In the genomic region with DNA sequence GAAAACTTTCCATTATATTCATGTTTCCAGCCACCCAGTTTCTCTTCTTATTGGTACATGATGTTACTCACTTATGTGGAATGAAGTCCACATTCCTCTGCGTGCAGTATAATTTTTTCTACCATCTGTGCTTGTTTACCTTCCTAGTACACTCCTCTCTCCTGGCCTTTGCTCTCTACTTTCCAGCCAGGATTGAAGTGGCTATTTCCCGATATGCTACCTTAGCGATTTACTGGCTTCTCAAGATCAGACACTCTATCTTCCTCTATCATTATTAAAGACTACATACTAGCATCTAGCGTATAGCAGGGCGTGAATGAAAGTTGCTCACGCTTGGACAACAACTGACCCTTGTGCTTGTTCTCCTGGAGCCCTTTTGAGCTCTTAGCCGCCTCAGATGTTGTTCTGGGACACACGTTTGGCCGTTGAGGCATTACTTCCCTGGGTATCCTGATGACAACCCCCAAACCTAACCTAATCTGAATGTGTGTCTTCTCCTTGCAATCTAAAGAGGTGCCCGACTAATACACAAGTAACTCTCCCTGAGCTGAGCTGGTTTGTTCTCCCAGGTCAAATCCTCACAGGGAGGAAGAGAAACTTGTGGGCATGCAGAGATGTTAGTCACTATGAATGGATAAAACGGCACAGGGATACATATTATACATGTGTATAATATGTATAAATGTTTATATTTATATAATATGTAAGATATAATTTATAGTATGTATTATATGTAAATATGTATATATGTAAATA, we compare ENCODE assay signal across 13 cellular contexts. TPM values are rescaled to one million over a fixed set of nuclear protein-coding genes. Genes with fewer than 3 reads are reported as not detected.
A peak's percentile ranks its signal among the peaks of the same experiment; 100 is the strongest.
DNase-seq lines count a peak whose midpoint lies in the region; ATAC-seq and TF ChIP-seq lines count a peak whose summit lies in the region.
"Had no signal": no experiment of that assay in that cellular context is flagged by ENCODE, and none has a peak within 500 bp of the region (broad histone marks: within the 10 kb centered on the region; RNA-seq: fewer than 3 reads in every experiment).

No MANE protein-coding gene starts in this region.

- no peak overlapping the region for H3K23ac ChIP-seq in IMR-90 (ENCODE audit: low read depth, low read length)

- in situ Hi-C loops in IMR-90 (cut with MboI; ENCODE audit: low sequenced_read_pairs) = no loop called here

- no peak for TF ChIP-seq RAD21 in IMR-90 (IDR thresholded peaks at IDR 0.05; ENCODE audit: low read length)

- peak; percentile 88 for ATAC-seq in IMR-90 (ENCODE audit: low read depth)
- no peak for ATAC-seq in GM19395 (IDR thresholded peaks at IDR 0.05; ENCODE audit: unreplicated experiment)
- ATAC-seq: effector memory CD8-positive, alpha-beta T cell; T-cell had no signal

- DNase-seq in AG09309 (ENCODE audit: low read depth) (peak; percentile 24), IMR-90 (peak; percentile 81), chondrocyte (ENCODE audit: low spot score) (no peak), lung microvascular endothelial cell (ENCODE audit: low read depth in 2 of 2) (peak; percentile 72 to 84), COR-L47 (lab: John Stamatoyannopoulos, UW) (no peak), NCI-H146 (lab: John Stamatoyannopoulos, UW) (no peak), D341Med (ENCODE audit: low spot score) (no peak)
- DNase-seq: effector memory CD8-positive, alpha-beta T cell; midbrain; NCI-H1694; T-cell had no signal

- H3K4ac ChIP-seq in IMR-90 (ENCODE audit: low read depth, low read length) = peak overlapping the region; percentile 56

- POLR2A ChIA-PET in IMR-90 (lab: Charles Lee; ENCODE audit: unreplicated experiment) = interaction anchor here (1.0 kb wide), 1 partner anchor 13 kb away, joined by 4 read pairs; a partner anchor contains a TSS

- peak overlapping the region; percentile 4 for H4K91ac ChIP-seq in IMR-90 (ENCODE audit: insufficient read depth, low read depth, low read length)

- H4K8ac ChIP-seq in IMR-90 (ENCODE audit: low read depth in 2 of 2, low read length in 2 of 2) = peak overlapping the region in 1 of 2 experiments; percentile 72; a peak in 2 of 4 replicates

- peaks cover 5% of the 10 kb centered on the region for H3K4me1 ChIP-seq in IMR-90 (ENCODE audit: control insufficient read depth, insufficient read depth, low read length)

- H2AK5ac ChIP-seq in IMR-90 (ENCODE audit: low read depth, low read length) = peak overlapping the region; percentile 64

- H3K9me1 ChIP-seq in IMR-90 (ENCODE audit: insufficient read depth, low read length) = peaks cover 4% of the 10 kb centered on the region

- peak overlapping the region; percentile 73 for H2BK120ac ChIP-seq in IMR-90 (ENCODE audit: low read depth, low read length)

- peak overlapping the region; percentile 80 for H2BK20ac ChIP-seq in IMR-90 (ENCODE audit: low read depth, low read length)

- peak overlapping the region; percentile 84 for H3K27ac Mint-ChIP-seq in chondrocyte (ENCODE audit: unreplicated experiment)
- H3K27ac Mint-ChIP-seq: activated T-helper 1 cell treated with anti-CD3 and anti-CD28 coated beads, Interleukin-12 subunit alpha, Interleukin-12 subunit beta, Interleukin-2, Interleukin-4 antibody, amounts not matched to agents 30 ng/mL and 10 ng/mL and 1 ng/mL, durations not matched to agents 14 hours and 24 hours and 36 hours; effector memory CD8-positive, alpha-beta T cell; T-cell had no signal

- no peaks in the 10 kb centered on the region for H3K27me3 Mint-ChIP-seq in chondrocyte (ENCODE audit: low read depth)
- H3K27me3 Mint-ChIP-seq: effector memory CD8-positive, alpha-beta T cell; T-cell had no signal

- TF ChIP-seq POLR2A in IMR-90 (IDR thresholded peaks at IDR 0.05; ENCODE audit: low read depth, low read length) = no peak

- CTCF ChIA-PET in IMR-90 (lab: Yijun Ruan, JAX) = interaction anchor here (1.4 to 1.8 kb wide), 3 partner anchors 13 to 32 kb away, joined by 5 to 9 read pairs (median 8); a partner anchor contains a TSS

- H3K14ac ChIP-seq in IMR-90 (replicated peaks; ENCODE audit: low read depth, low read length) = no peak overlapping the region

- no peak overlapping the region for H3K4me2 ChIP-seq in IMR-90 (ENCODE audit: low read depth, low read length)

- peaks cover 38% of the 10 kb centered on the region for H3K4me1 Mint-ChIP-seq in chondrocyte (ENCODE audit: low read depth)

- no peak overlapping the region for H3K56ac ChIP-seq in IMR-90 (ENCODE audit: extremely low read depth, insufficient read depth, low read length)

- no peak for TF ChIP-seq CTCF in AG09309 (IDR thresholded peaks at IDR 0.05; ENCODE audit: control insufficient read depth, insufficient read depth, low read depth, low read length, missing control alignments)
- no peak for TF ChIP-seq CTCF in IMR-90 (conservative IDR thresholded peaks at IDR 0.05; ENCODE audit: low read depth, low read length)
- no peak for TF ChIP-seq CTCF in chondrocyte (IDR thresholded peaks at IDR 0.05)

- dilution Hi-C loops in IMR-90 (cut with HindIII; ENCODE audit: low sequenced_read_pairs, unreplicated experiment) = no loop called here

- H2AFZ ChIP-seq in IMR-90 (replicated peaks; ENCODE audit: low read length, poor library complexity) = peak overlapping the region; percentile 78

- peak overlapping the region; percentile 4 for H2BK5ac ChIP-seq in IMR-90 (ENCODE audit: low read depth, low read length, poor library complexity, severe bottlenecking)

- H3K9me3 ChIP-seq in IMR-90 (ENCODE audit: control insufficient read depth, insufficient read depth, low read length) = no peaks in the 10 kb centered on the region

- H3K18ac ChIP-seq in IMR-90 (ENCODE audit: low read depth, low read length) = peak overlapping the region; percentile 65; the same call in 1 of the 2 replicates

- H3K9ac ChIP-seq in IMR-90 (ENCODE audit: low read depth, low read length) = no peak overlapping the region

- H3K27me3 ChIP-seq in IMR-90 (ENCODE audit: control insufficient read depth, insufficient read depth, low read length) = no peaks in the 10 kb centered on the region

- H3K4me3 Mint-ChIP-seq in chondrocyte (ENCODE audit: unreplicated experiment) = peak overlapping the region; percentile 30
- H3K4me3 Mint-ChIP-seq: activated T-helper 1 cell treated with anti-CD3 and anti-CD28 coated beads, Interleukin-12 subunit alpha, Interleukin-12 subunit beta, Interleukin-2, Interleukin-4 antibody, amounts not matched to agents 30 ng/mL and 10 ng/mL and 1 ng/mL, durations not matched to agents 14 hours and 24 hours and 36 hours; effector memory CD8-positive, alpha-beta T cell; T-cell had no signal

- WGBS in IMR-90 (ENCODE audit: extremely low coverage in 2 of 2, insufficient read length in 1 of 2), 2 experiments = 96% methylated on average over 8 of the region's 11 CpGs; no CpG with 5 or more reads in 1 of the 2 experiments

- H3K27ac ChIP-seq in IMR-90 (ENCODE audit: insufficient read depth, low read length) = no peak overlapping the region

- H4K20me1 ChIP-seq in IMR-90 (ENCODE audit: insufficient read depth, low read length) = no peaks in the 10 kb centered on the region

- H3K36me3 ChIP-seq in IMR-90 (ENCODE audit: control insufficient read depth, insufficient read depth, low read length) = no peaks in the 10 kb centered on the region

- H3K79me1 ChIP-seq in IMR-90 (ENCODE audit: low read depth in 1 of 2, low read length in 2 of 2) = no peaks in the 10 kb centered on the region

- peak overlapping the region; percentile 77; the same call in 1 of the 3 replicates for H2BK15ac ChIP-seq in IMR-90 (ENCODE audit: low read depth, low read length)

- H3K36me3 Mint-ChIP-seq in chondrocyte (ENCODE audit: low read depth) = no peaks in the 10 kb centered on the region
- H3K36me3 Mint-ChIP-seq: T-cell had no signal

- H3K4me3 ChIP-seq in AG09309 (ENCODE audit: control insufficient read depth, low read depth, low read length) (no peak overlapping the region), IMR-90 (ENCODE audit: insufficient read depth, low read depth, low read length) (no peak overlapping the region)

- peak overlapping the region; percentile 57 for H2AK9ac ChIP-seq in IMR-90 (replicated peaks; ENCODE audit: low read depth, low read length, poor library complexity)

- no peak overlapping the region for H4K5ac ChIP-seq in IMR-90 (ENCODE audit: low read depth, low read length)

- intact Hi-C loops in IMR-90 (cut with micrococcal nuclease) = no loop called here

- peaks cover 4% of the 10 kb centered on the region for H3K9me3 Mint-ChIP-seq in chondrocyte (ENCODE audit: low read depth)
- H3K9me3 Mint-ChIP-seq: activated T-helper 1 cell treated with anti-CD3 and anti-CD28 coated beads, Interleukin-12 subunit alpha, Interleukin-12 subunit beta, Interleukin-2, Interleukin-4 antibody, amounts not matched to agents 30 ng/mL and 10 ng/mL and 1 ng/mL, durations not matched to agents 14 hours and 24 hours and 36 hours; T-cell had no signal

- BruUV-seq in IMR-90 (replicated peaks; lab: Mats Ljungman, UMichigan) = no TSS peak

TF ChIP-seq in IMR-90, 13 proteins besides CTCF, POLR2A, EP300 and RAD21 (continues in another document):
- TF ChIP-seq MAFK (IDR thresholded peaks at IDR 0.05; ENCODE audit: low read depth, low read length) (no peak), SMC3 (IDR thresholded peaks at IDR 0.05; ENCODE audit: low read depth, low read length) (no peak), MAZ (IDR thresholded peaks at IDR 0.05; ENCODE audit: borderline replicate concordance, low read depth, low read length) (no peak), MXI1 (IDR thresholded peaks at IDR 0.05; ENCODE audit: borderline replicate concordance, low read depth, low read length) (no peak)

RNA-seq across cellular contexts. Expression of a gene that starts 13.4 kb away (rescaled TPM):
- total RNA-seq in IMR-90 (2012; rRNA removed) (0.36 and 0.56 TPM in 2 replicates), chondrocyte (18.6 to 21.3 TPM (median 19.5 TPM) in 3 replicates), lung microvascular endothelial cell (8.5 and 16.5 TPM in 2 replicates)
- 2.6 TPM in 2 replicates for polyA plus RNA-seq in IMR-90 (2012; rRNA removed)
- polyA plus RNA-seq in IMR-90 (2012; cell fraction: cytosol; rRNA removed) = 0.71 and 3.2 TPM in 2 replicates
- polyA plus RNA-seq in IMR-90 (2012; cell fraction: nucleus; rRNA removed; ENCODE audit: low replicate concordance) = 8.2 and 12.5 TPM in 2 replicates
- total RNA-seq: activated T-helper 1 cell treated with anti-CD3 and anti-CD28 coated beads, Interleukin-12 subunit alpha, Interleukin-12 subunit beta, Interleukin-2, Interleukin-4 antibody, amounts not matched to agents 30 ng/mL and 10 ng/mL and 1 ng/mL, durations not matched to agents 14 hours and 24 hours and 36 hours had no signal

RNA-seq across cellular contexts. Expression of a gene that starts 44.6 kb away (rescaled TPM):
- total RNA-seq in IMR-90 (2012; rRNA removed) (under 0.01 and 0.18 TPM in 2 replicates), chondrocyte (2.0 to 3.5 TPM (median 3.4 TPM) in 3 replicates), lung microvascular endothelial cell (44.2 and 92.7 TPM in 2 replicates)
- polyA plus RNA-seq in IMR-90 (2012; rRNA removed) = 0.06 and 0.07 TPM in 2 replicates
- polyA plus RNA-seq in IMR-90 (2012; cell fraction: cytosol; rRNA removed) = 0.05 and 0.08 TPM in 2 replicates
- polyA plus RNA-seq in IMR-90 (2012; cell fraction: nucleus; rRNA removed; ENCODE audit: low replicate concordance) = 0.03 and 0.05 TPM in 2 replicates

RNA-seq across cellular contexts. Expression of a gene that starts 52.0 kb away (rescaled TPM):
- total RNA-seq in IMR-90 (2012; rRNA removed) (0.18 and 0.28 TPM in 2 replicates), chondrocyte (2.5 to 5.4 TPM (median 2.8 TPM) in 3 replicates), lung microvascular endothelial cell (0.99 and 2.2 TPM in 2 replicates)
- polyA plus RNA-seq in IMR-90 (2012; rRNA removed) = 0.55 and 0.72 TPM in 2 replicates
- 0.05 and 0.16 TPM in 2 replicates for polyA plus RNA-seq in IMR-90 (2012; cell fraction: cytosol; rRNA removed)
- polyA plus RNA-seq in IMR-90 (2012; cell fraction: nucleus; rRNA removed; ENCODE audit: low replicate concordance) = 0.09 and 0.33 TPM in 2 replicates
- total RNA-seq: activated T-helper 1 cell treated with anti-CD3 and anti-CD28 coated beads, Interleukin-12 subunit alpha, Interleukin-12 subunit beta, Interleukin-2, Interleukin-4 antibody, amounts not matched to agents 30 ng/mL and 10 ng/mL and 1 ng/mL, durations not matched to agents 14 hours and 24 hours and 36 hours had no signal

Comparison
In these comparisons a context has a peak if more than half of its experiments do, and no peak if none do; other contexts are left out.
1. DNase-seq: peak in AG09309 (single experiment), IMR-90 (single experiment) and lung microvascular endothelial cell (2 of 2); none in chondrocyte (single experiment), COR-L47 (single experiment), NCI-H146 (single experiment) and D341Med (single experiment).
2. RNA of a gene that starts 44.6 kb away (total RNA-seq): 44.2 to 92.7 TPM in lung microvascular endothelial cell; 2.0 to 3.5 TPM in chondrocyte and under 0.01 to 0.18 TPM in IMR-90; every median in the first group is over 10 times any median in the second.